Comparison of ENCODE assay signal across 8 cellular contexts in genomic region chr1:42962641-42963377, GRCh38. TPM values are rescaled to one million over a fixed set of nuclear protein-coding genes. Genes with fewer than 3 reads are reported as not detected.
DNase-seq lines count a peak whose midpoint lies in the region; ATAC-seq and TF ChIP-seq lines count a peak whose summit lies in the region.

No MANE protein-coding gene starts in this region.

- peak overlapping the region; percentile 60 for H3K4me3 Mint-ChIP-seq in nephron progenitor cell

- H3K27me3 Mint-ChIP-seq in nephron progenitor cell (ENCODE audit: low read depth, poor library complexity) = peaks cover 4% of the 10 kb centered on the region

- H3K36me3 Mint-ChIP-seq in nephron progenitor cell (ENCODE audit: low read depth) = no peaks in the 10 kb centered on the region

- TF ChIP-seq CTCF in nephron progenitor cell (IDR thresholded peaks at IDR 0.05) = no peak

- ATAC-seq in HG02973 (IDR thresholded peaks at IDR 0.05; ENCODE audit: unreplicated experiment) = no peak

- H3K9me3 Mint-ChIP-seq in nephron progenitor cell = no peaks in the 10 kb centered on the region

- H3K27ac Mint-ChIP-seq in nephron progenitor cell = peak overlapping the region; percentile 73

- H3K27ac ChIP-seq in cingulate gyrus (ENCODE audit: low read depth, low read length) = peak overlapping the region; percentile 33

- DNase-seq in DMS79 treated with DMSO at 0.1 percent for 48 hours (lab: John Stamatoyannopoulos, UW) (peak; percentile 78), NCI-H2171 (lab: John Stamatoyannopoulos, UW) (peak; percentile 36), nephron progenitor cell (peak; percentile 54), cerebellum (ENCODE audit: low spot score) (no peak), midbrain (lab: John Stamatoyannopoulos, UW) (no peak)
- DNase-seq in activated effector memory CD4-positive, alpha-beta T cell treated with anti-CD3 and anti-CD28 coated beads, Interleukin-2, amount 50 U/mL, for 16 hours = no peak

- H3K4me1 Mint-ChIP-seq in nephron progenitor cell = peaks cover 48% of the 10 kb centered on the region

RNA-seq across cellular contexts. Expression of gene SLC2A1, which starts 4.1 kb away (rescaled TPM):
- 50.2 TPM for total RNA-seq in cerebellum

Comparison
In these comparisons a context has a peak if more than half of its experiments do, and no peak if none do; other contexts are left out.
1. DNase-seq: peak in DMS79 treated with DMSO at 0.1 percent for 48 hours (single experiment), NCI-H2171 (single experiment) and nephron progenitor cell (single experiment); none in cerebellum (single experiment), midbrain (single experiment) and activated effector memory CD4-positive, alpha-beta T cell treated with anti-CD3 and anti-CD28 coated beads, Interleukin-2, amount 50 U/mL, for 16 hours (single experiment).